ENCODE assay signal across 27 cellular contexts in the genomic region with DNA sequence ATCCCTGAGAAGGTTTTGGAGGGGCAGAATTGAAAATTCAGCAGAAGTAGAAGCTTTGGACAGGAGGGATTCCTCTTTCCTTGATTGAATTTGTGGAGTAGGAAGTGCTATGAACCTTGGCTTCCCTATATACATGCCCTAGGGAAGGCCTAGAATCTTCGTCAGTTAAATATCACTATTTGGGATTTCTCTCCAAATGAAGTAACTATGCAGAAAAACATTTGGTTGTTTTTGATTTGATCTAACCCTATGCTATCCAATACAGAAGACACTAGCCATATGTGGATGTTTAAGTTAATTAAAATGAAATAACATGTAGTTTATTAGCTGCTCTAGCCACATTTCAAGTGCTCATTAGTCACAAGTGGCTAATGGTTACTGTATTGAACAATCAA. TPM values are rescaled to one million over a fixed set of nuclear protein-coding genes. Genes with fewer than 3 reads are reported as not detected.
DNase-seq lines count a peak whose midpoint lies in the region; ATAC-seq and TF ChIP-seq lines count a peak whose summit lies in the region.
"Had no signal": no experiment of that assay in that cellular context is flagged by ENCODE, and none has a peak within 500 bp of the region (broad histone marks: within the 10 kb centered on the region; RNA-seq: fewer than 3 reads in every experiment).

No MANE protein-coding gene starts in this region.

- H3K9me2 ChIP-seq in GM23338 (ENCODE audit: insufficient read depth): no peaks in the 10 kb centered on the region
- no peaks in the 10 kb centered on the region for H3K9me2 ChIP-seq in Karpas-422 (replicated peaks; ENCODE audit: insufficient read depth, low read length)

- peaks cover 5% of the 10 kb centered on the region for H3K27me3 Mint-ChIP-seq in GM23338 (ENCODE audit: insufficient read depth, low read depth, poor library complexity)
- no peaks in the 10 kb centered on the region for H3K27me3 Mint-ChIP-seq in T-helper 17 cell
- no peaks in the 10 kb centered on the region for H3K27me3 Mint-ChIP-seq in osteocyte (ENCODE audit: unreplicated experiment)
- H3K27me3 Mint-ChIP-seq in mesothelial cell of epicardium (ENCODE audit: low read depth): no peaks in the 10 kb centered on the region
- H3K27me3 Mint-ChIP-seq: activated CD4-positive, alpha-beta memory T cell treated with anti-CD3 and anti-CD28 coated beads, Interleukin-2, amount 10 ng/mL, durations not matched to agents 7 days and 5 days; activated naive CD4-positive, alpha-beta T cell treated with anti-CD3 and anti-CD28 coated beads, Interleukin-2, amount 50 U/mL, for 24 hours; activated T-helper 17 cell treated with anti-CD3 and anti-CD28 coated beads, Interleukin-2, amount 50 U/mL, for 72 hours; CD8-positive, alpha-beta memory T cell; naive thymus-derived CD4-positive, alpha-beta T cell had no signal

- no peak overlapping the region for H3K4me3 Mint-ChIP-seq in GM23338
- peak overlapping the region; percentile 22 for H3K4me3 Mint-ChIP-seq in T-helper 17 cell
- no peak overlapping the region for H3K4me3 Mint-ChIP-seq in osteocyte (ENCODE audit: unreplicated experiment)
- H3K4me3 Mint-ChIP-seq in mesothelial cell of epicardium: no peak overlapping the region
- H3K4me3 Mint-ChIP-seq: activated CD4-positive, alpha-beta memory T cell treated with anti-CD3 and anti-CD28 coated beads, Interleukin-2, amount 10 ng/mL, durations not matched to agents 7 days and 5 days; activated naive CD4-positive, alpha-beta T cell treated with anti-CD3 and anti-CD28 coated beads, Interleukin-2, amount 50 U/mL, for 24 hours; activated T-helper 17 cell treated with anti-CD3 and anti-CD28 coated beads, Interleukin-2, amount 50 U/mL, for 72 hours; endodermal cell; naive thymus-derived CD4-positive, alpha-beta T cell; T-helper 1 cell treated with Interleukin-12 subunit alpha and Interleukin-12 subunit beta and Interleukin-4 antibody, amounts not matched to agents 30 μg/mL and 1 μg/mL, for 36 hours had no signal

- H3K4me2 ChIP-seq in GM23338: no peak overlapping the region
- H3K4me2 ChIP-seq in Karpas-422 (ENCODE audit: low read depth, low read length, poor library complexity, severe bottlenecking): no peak overlapping the region

- no peaks in the 10 kb centered on the region for H3K9me3 ChIP-seq in T-helper 17 cell (ENCODE audit: control insufficient read depth, low read length, poor library complexity, severe bottlenecking)
- no peaks in the 10 kb centered on the region for H3K9me3 ChIP-seq in Karpas-422 (ENCODE audit: low read length)
- H3K9me3 ChIP-seq: BE2C, HAP-1, heart left ventricle, upper lobe of left lung had no signal

- H3K27ac Mint-ChIP-seq in GM23338 (peak overlapping the region; percentile 49; the same call in 1 of the 2 replicates), T-helper 17 cell (no peak overlapping the region), osteocyte (ENCODE audit: unreplicated experiment) (peak overlapping the region; percentile 74), mesothelial cell of epicardium (no peak overlapping the region)
- H3K27ac Mint-ChIP-seq: activated CD4-positive, alpha-beta memory T cell treated with anti-CD3 and anti-CD28 coated beads, Interleukin-2, amount 10 ng/mL, durations not matched to agents 7 days and 5 days; activated naive CD4-positive, alpha-beta T cell treated with anti-CD3 and anti-CD28 coated beads, Interleukin-2, amount 50 U/mL, for 24 hours; activated T-helper 17 cell treated with anti-CD3 and anti-CD28 coated beads, Interleukin-2, amount 50 U/mL, for 72 hours; T-helper 1 cell treated with Interleukin-12 subunit alpha and Interleukin-12 subunit beta and Interleukin-4 antibody, amounts not matched to agents 30 μg/mL and 1 μg/mL, for 36 hours had no signal

- H3K4me1 ChIP-seq in GM23338 (ENCODE audit: insufficient read depth): peaks cover 12% of the 10 kb centered on the region
- H3K4me1 ChIP-seq in Karpas-422 (ENCODE audit: low read length): no peaks in the 10 kb centered on the region
- H3K4me1 ChIP-seq: BE2C, upper lobe of left lung had no signal

- H3K27ac ChIP-seq in GM23338 (ENCODE audit: low read depth) (no peak overlapping the region), dorsolateral prefrontal cortex (peak overlapping the region in 58 of 59 donors; percentile 8 to 99 (median 91)), Karpas-422 (ENCODE audit: low read length) (no peak overlapping the region)
- H3K27ac ChIP-seq: coronary artery, heart left ventricle, upper lobe of left lung had no signal

- H3K79me2 ChIP-seq in GM23338 (replicated peaks; ENCODE audit: insufficient read depth): no peaks in the 10 kb centered on the region
- peaks cover 44% of the 10 kb centered on the region for H3K79me2 ChIP-seq in Karpas-422 (ENCODE audit: low read length)

- peaks cover 16% of the 10 kb centered on the region; the same call in 1 of the 2 replicates for H3K36me3 ChIP-seq in GM23338 (ENCODE audit: insufficient read depth)
- peaks cover 37% of the 10 kb centered on the region for H3K36me3 ChIP-seq in Karpas-422 (ENCODE audit: insufficient read depth, low read length)
- H3K36me3 ChIP-seq: upper lobe of left lung had no signal

- intact Hi-C loops in dorsolateral prefrontal cortex (cut with DNase I): loop anchor here in 1 of 2 donors (5.0 kb wide), 1 partner anchor 38 kb away; a partner anchor contains a TSS

- H3K27me3 ChIP-seq in GM23338 (ENCODE audit: insufficient read depth) (no peaks in the 10 kb centered on the region), dorsolateral prefrontal cortex (no peaks in the 10 kb centered on the region), Karpas-422 (ENCODE audit: low read length) (no peaks in the 10 kb centered on the region)
- H3K27me3 ChIP-seq: BE2C, heart left ventricle, upper lobe of left lung had no signal

- TF ChIP-seq CTCF in GM23338 (conservative IDR thresholded peaks at IDR 0.05; ENCODE audit: low read depth in 2 of 2) (no peak), dorsolateral prefrontal cortex (IDR thresholded peaks at IDR 0.05 in 54 of 56, conservative IDR thresholded peaks at IDR 0.05 in 2 of 56; ENCODE audit: low read depth in 1 of 56, partially characterized antibody in 56 of 56) (no peak), osteocyte (IDR thresholded peaks at IDR 0.05) (no peak), mesothelial cell of epicardium (IDR thresholded peaks at IDR 0.05; ENCODE audit: unreplicated experiment) (no peak)

- no peak for DNase-seq in GM23338 (ENCODE audit: low spot score)
- DNase-seq in T-helper 17 cell: no peak
- no peak for DNase-seq in dorsolateral prefrontal cortex
- no peak for DNase-seq in osteocyte (ENCODE audit: extremely low spot score, unreplicated experiment)
- DNase-seq in mesothelial cell of epicardium (ENCODE audit: low spot score in 2 of 2, unreplicated experiment in 2 of 2): no peak
- DNase-seq in activated effector memory CD4-positive, alpha-beta T cell treated with anti-CD3 and anti-CD28 coated beads, Interleukin-2, amount 50 U/mL, for 16 hours: no peak
- DNase-seq in Karpas-422: no peak
- DNase-seq: activated CD4-positive, alpha-beta memory T cell treated with anti-CD3 and anti-CD28 coated beads, Interleukin-2, amount 10 ng/mL, durations not matched to agents 7 days and 5 days; activated CD8-positive, alpha-beta memory T cell treated with anti-CD3 and anti-CD28 coated beads, Interleukin-2, amount 50 U/mL, for 4 hours; BE2C; CD8-positive, alpha-beta memory T cell; heart left ventricle; left ventricle myocardium superior; naive thymus-derived CD4-positive, alpha-beta T cell; NCI-H1105; NCI-H187 treated with DMSO at 0.1 percent for 48 hours; NCI-H2171 treated with DMSO at 0.1 percent for 48 hours; NCI-H510A treated with DMSO at 0.1 percent for 48 hours; stimulated activated CD4-positive, alpha-beta T cell treated with anti-CD3 and anti-CD28 coated beads, Interleukin-4, amount 100 ng/mL, for 24 hours; upper lobe of left lung had no signal

- no peaks in the 10 kb centered on the region for H4K20me1 ChIP-seq in GM23338 (replicated peaks; ENCODE audit: insufficient read depth)
- no peaks in the 10 kb centered on the region for H4K20me1 ChIP-seq in Karpas-422 (ENCODE audit: insufficient read depth, low read depth, low read length)

- H3K4me3 ChIP-seq in GM23338 (no peak overlapping the region), dorsolateral prefrontal cortex (peak overlapping the region in 17 of 59 donors; percentile 54 to 81 (median 63)), Karpas-422 (ENCODE audit: low read length) (no peak overlapping the region)
- H3K4me3 ChIP-seq: coronary artery, HAP-1, heart left ventricle, upper lobe of left lung had no signal

- H3K9me3 Mint-ChIP-seq in GM23338 (no peaks in the 10 kb centered on the region), osteocyte (ENCODE audit: unreplicated experiment) (no peaks in the 10 kb centered on the region), mesothelial cell of epicardium (no peaks in the 10 kb centered on the region)
- H3K9me3 Mint-ChIP-seq: activated CD4-positive, alpha-beta memory T cell treated with anti-CD3 and anti-CD28 coated beads, Interleukin-2, amount 10 ng/mL, durations not matched to agents 7 days and 5 days; activated naive CD4-positive, alpha-beta T cell treated with anti-CD3 and anti-CD28 coated beads, Interleukin-2, amount 50 U/mL, for 24 hours; activated T-helper 17 cell treated with anti-CD3 and anti-CD28 coated beads, Interleukin-2, amount 50 U/mL, for 72 hours; CD8-positive, alpha-beta memory T cell; endodermal cell; naive thymus-derived CD4-positive, alpha-beta T cell; T-helper 1 cell treated with Interleukin-12 subunit alpha and Interleukin-12 subunit beta and Interleukin-4 antibody, amounts not matched to agents 30 μg/mL and 1 μg/mL, for 36 hours had no signal

- no peak for ATAC-seq in GM23338
- ATAC-seq in T-helper 17 cell: no peak
- ATAC-seq in GM18867 (IDR thresholded peaks at IDR 0.05; ENCODE audit: unreplicated experiment): no peak
- ATAC-seq: activated T-helper 17 cell treated with anti-CD3 and anti-CD28 coated beads, Interleukin-2, amount 50 U/mL, for 72 hours; heart left ventricle; left ventricle myocardium superior; naive thymus-derived CD4-positive, alpha-beta T cell had no signal

- no peaks in the 10 kb centered on the region for H3F3A ChIP-seq in GM23338 (replicated peaks; ENCODE audit: low read depth)

- peaks cover 14% of the 10 kb centered on the region for H3K4me1 Mint-ChIP-seq in GM23338
- peaks cover 15% of the 10 kb centered on the region for H3K4me1 Mint-ChIP-seq in T-helper 17 cell
- peaks cover 34% of the 10 kb centered on the region for H3K4me1 Mint-ChIP-seq in osteocyte (ENCODE audit: unreplicated experiment)
- peaks cover 10% of the 10 kb centered on the region for H3K4me1 Mint-ChIP-seq in mesothelial cell of epicardium
- H3K4me1 Mint-ChIP-seq: activated naive CD4-positive, alpha-beta T cell treated with anti-CD3 and anti-CD28 coated beads, Interleukin-2, amount 50 U/mL, for 24 hours; activated T-helper 17 cell treated with anti-CD3 and anti-CD28 coated beads, Interleukin-2, amount 50 U/mL, for 72 hours; endodermal cell had no signal

- H3K36me3 Mint-ChIP-seq in GM23338 (ENCODE audit: low read depth): peaks cover 38% of the 10 kb centered on the region
- no peaks in the 10 kb centered on the region for H3K36me3 Mint-ChIP-seq in T-helper 17 cell (ENCODE audit: low read depth)
- H3K36me3 Mint-ChIP-seq in osteocyte (ENCODE audit: unreplicated experiment): no peaks in the 10 kb centered on the region
- peaks cover 13% of the 10 kb centered on the region for H3K36me3 Mint-ChIP-seq in mesothelial cell of epicardium
- H3K36me3 Mint-ChIP-seq: activated naive CD4-positive, alpha-beta T cell treated with anti-CD3 and anti-CD28 coated beads, Interleukin-2, amount 50 U/mL, for 24 hours had no signal

- H2AFZ ChIP-seq in GM23338: no peak overlapping the region
- no peak overlapping the region for H2AFZ ChIP-seq in Karpas-422 (ENCODE audit: low read length)

- no peak overlapping the region for H3K9ac ChIP-seq in Karpas-422 (ENCODE audit: low read length)

RNA-seq across cellular contexts. Expression of a gene that starts 15.7 kb away (rescaled TPM):
- total RNA-seq in GM23338 (2014; rRNA removed; shearing (Covaris generic)): 63.4 and 66.7 TPM in 2 replicates
- polyA plus RNA-seq in GM23338 (2016; fragmentation: Nextera tagmentation; extraction: Ambion mirVana): 21.6 and 26.9 TPM in 2 replicates
- under 1 TPM; 0.39 to 0.52 TPM for total RNA-seq in T-helper 17 cell
- 100 to 1,000 TPM in 72 of 120 experiments, 10 to 100 TPM in 48; 26.6 to 509 (median 114) TPM for total RNA-seq in dorsolateral prefrontal cortex
- 33.5 and 37.6 TPM in 2 replicates for total RNA-seq in osteocyte
- total RNA-seq in mesothelial cell of epicardium: 30.0 to 31.2 TPM (median 30.5 TPM) in 3 replicates
- total RNA-seq in Karpas-422 (2014; rRNA removed; shearing (Covaris generic); ENCODE audit: low replicate concordance): 23.1 and 27.5 TPM in 2 replicates

Comparison
In these comparisons a context has a peak if more than half of its experiments do, and no peak if none do; other contexts are left out.
1. H3K27ac ChIP-seq: peak in dorsolateral prefrontal cortex (58 of 59); none in GM23338 (single experiment) and Karpas-422 (single experiment).
2. H3K27ac Mint-ChIP-seq: peak in GM23338 (single experiment) and osteocyte (single experiment); none in T-helper 17 cell (single experiment) and mesothelial cell of epicardium (single experiment).
3. RNA of a gene that starts 15.7 kb away (total RNA-seq): 26.6 to 509 TPM in dorsolateral prefrontal cortex, 63.4 to 66.7 TPM in GM23338, 33.5 to 37.6 TPM in osteocyte, 30.0 to 31.2 TPM in mesothelial cell of epicardium and 23.1 to 27.5 TPM in Karpas-422; 0.39 to 0.52 TPM in T-helper 17 cell; every median in the first group is over 10 times any median in the second.